18 cellular contexts compared by ENCODE assay signal in the genomic region with DNA sequence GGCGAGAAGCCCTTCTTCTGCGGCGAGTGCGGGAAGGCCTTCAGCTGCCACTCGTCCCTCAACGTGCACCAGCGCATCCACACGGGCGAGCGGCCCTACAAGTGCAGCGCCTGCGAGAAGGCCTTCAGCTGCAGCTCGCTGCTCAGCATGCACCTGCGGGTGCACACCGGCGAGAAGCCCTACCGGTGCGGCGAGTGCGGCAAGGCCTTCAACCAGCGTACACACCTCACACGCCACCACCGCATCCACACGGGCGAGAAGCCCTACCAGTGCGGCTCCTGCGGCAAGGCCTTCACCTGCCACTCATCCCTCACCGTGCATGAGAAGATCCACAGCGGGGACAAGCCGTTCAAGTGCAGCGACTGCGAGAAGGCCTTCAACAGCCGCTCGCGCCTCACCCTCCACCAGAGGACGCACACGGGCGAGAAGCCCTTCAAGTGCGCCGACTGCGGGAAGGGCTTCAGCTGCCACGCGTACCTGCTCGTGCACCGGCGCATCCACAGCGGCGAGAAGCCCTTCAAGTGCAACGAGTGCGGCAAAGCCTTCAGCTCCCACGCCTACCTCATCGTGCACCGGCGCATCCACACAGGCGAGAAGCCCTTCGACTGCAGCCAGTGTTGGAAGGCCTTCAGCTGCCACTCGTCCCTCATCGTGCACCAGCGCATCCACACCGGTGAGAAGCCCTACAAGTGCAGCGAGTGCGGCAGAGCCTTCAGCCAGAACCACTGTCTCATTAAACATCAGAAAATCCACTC.
"Had no signal": no experiment of that assay in that cellular context is flagged by ENCODE, and none has a peak within 500 bp of the region (broad histone marks: within the 10 kb centered on the region; RNA-seq: fewer than 3 reads in every experiment).

No MANE protein-coding gene starts in this region.

- DNase-seq: activated B cell treated with CpG ODN at 0.5 μM for 24 hours; activated CD4-positive, alpha-beta T cell treated with anti-CD3 and anti-CD28 coated beads for 4 hours; activated CD8-positive, alpha-beta T cell treated with anti-CD3 and anti-CD28 coated beads for 36 hours; activated naive CD4-positive, alpha-beta T cell treated with anti-CD3 and anti-CD28 coated beads for 36 hours; activated T-cell treated with anti-CD3 and anti-CD28 coated beads, Interleukin-2, amount 50 U/mL, for 4 hours; effector memory CD8-positive, alpha-beta T cell; esophagus squamous epithelium; heart right ventricle; naive B cell; psoas muscle; right cardiac atrium; stimulated activated CD4-positive, alpha-beta T cell treated with anti-CD3 and anti-CD28 coated beads, Interleukin-4, amount 100 ng/mL, for 1 hour; T-helper 1 cell; T-helper 9 cell had no signal

- H3K27ac ChIP-seq: esophagus squamous epithelium, heart right ventricle, psoas muscle, skin epidermis, thoracic aorta had no signal

- ATAC-seq: activated CD8-positive, alpha-beta T cell treated with anti-CD3 and anti-CD28 coated beads for 36 hours; activated T-cell treated with anti-CD3 and anti-CD28 coated beads, Interleukin-2, amount 50 U/mL, for 4 hours; effector memory CD8-positive, alpha-beta T cell; psoas muscle; SK-N-SH treated with all-trans-retinoic acid at 6 μM for 48 hours; stimulated activated memory B cell treated with anti-CD40 and anti-IgM and Interleukin-4, amounts not matched to agents 10 μg/mL and 1 μg/mL and 100 μg/mL, for 72 hours had no signal

- H3K9me3 ChIP-seq: esophagus squamous epithelium, heart right ventricle, psoas muscle, thoracic aorta had no signal

- H3K4me3 ChIP-seq: esophagus squamous epithelium, heart right ventricle, psoas muscle, skin epidermis, thoracic aorta had no signal

- H3K4me1 ChIP-seq: esophagus squamous epithelium, heart right ventricle, psoas muscle had no signal

- H3K27me3 ChIP-seq: esophagus squamous epithelium, heart right ventricle had no signal
